18 cellular contexts compared by ENCODE assay signal in the genomic region with DNA sequence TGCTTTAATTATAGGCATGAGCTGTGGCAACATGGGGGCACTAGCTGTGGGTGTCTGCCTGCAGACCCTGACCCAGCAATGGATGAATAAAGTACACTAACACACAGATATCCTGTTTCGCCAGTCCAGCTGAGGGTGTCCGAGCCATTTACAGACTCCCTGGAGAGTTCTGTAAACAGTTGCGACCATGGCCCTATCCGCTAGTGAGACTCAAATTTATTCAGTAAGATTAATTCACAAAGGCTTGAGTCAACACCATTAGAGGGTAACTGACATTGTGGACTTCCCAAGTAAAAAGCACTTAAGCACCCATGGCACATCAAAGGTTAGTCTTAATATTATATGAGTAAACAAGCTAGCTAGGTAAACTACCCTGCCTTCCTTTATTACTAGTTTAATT.
DNase-seq lines count a peak whose midpoint lies in the region; TF ChIP-seq lines count a peak whose summit lies in the region.
"Had no signal": no experiment of that assay in that cellular context is flagged by ENCODE, and none has a peak within 500 bp of the region (broad histone marks: within the 10 kb centered on the region; RNA-seq: fewer than 3 reads in every experiment).

No MANE protein-coding gene starts in this region.

- TF ChIP-seq CTCF in neural crest cell (conservative IDR thresholded peaks at IDR 0.05): no peak

- peaks cover 31% of the 10 kb centered on the region for H3K36me3 Mint-ChIP-seq in neural crest cell (ENCODE audit: low read depth)
- peaks cover 58% of the 10 kb centered on the region for H3K36me3 Mint-ChIP-seq in activated naive CD8-positive, alpha-beta T cell treated with anti-CD3 and anti-CD28 coated beads for 36 hours

- H3K4me1 Mint-ChIP-seq in neural crest cell: peaks cover 4% of the 10 kb centered on the region
- H3K4me1 Mint-ChIP-seq in activated naive CD8-positive, alpha-beta T cell treated with anti-CD3 and anti-CD28 coated beads for 36 hours: peaks cover 34% of the 10 kb centered on the region

- no peaks in the 10 kb centered on the region for H3K9me3 Mint-ChIP-seq in neural crest cell
- H3K9me3 Mint-ChIP-seq in activated naive CD8-positive, alpha-beta T cell treated with anti-CD3 and anti-CD28 coated beads for 36 hours: no peaks in the 10 kb centered on the region
- H3K9me3 Mint-ChIP-seq: naive B cell had no signal

- DNase-seq in DMS53 (lab: John Stamatoyannopoulos, UW) (peak; percentile 92), NCI-H1436 treated with DMSO at 0.1 percent for 48 hours (lab: John Stamatoyannopoulos, UW) (peak; percentile 36), NCI-H748 treated with DMSO at 0.1 percent for 48 hours (lab: John Stamatoyannopoulos, UW) (peak; percentile 90), neural crest cell (ENCODE audit: low read depth, low spot score) (no peak), islet precursor cell (no peak), medulla oblongata (ENCODE audit: extremely low spot score) (no peak)
- no peak for DNase-seq in activated naive CD8-positive, alpha-beta T cell treated with anti-CD3 and anti-CD28 coated beads for 36 hours
- DNase-seq: activated CD4-positive, alpha-beta T cell treated with anti-CD3 and anti-CD28 coated beads for 36 hours; activated gamma-delta T cell; AML-193; amygdala; effector CD8-positive, alpha-beta T cell; GF-D8; HCEC 1CT; heart right ventricle; mammary epithelial cell; MV-4-11; naive B cell had no signal

- peak overlapping the region; percentile 27 for H3K27ac Mint-ChIP-seq in neural crest cell (ENCODE audit: unreplicated experiment)
- no peak overlapping the region for H3K27ac Mint-ChIP-seq in activated naive CD8-positive, alpha-beta T cell treated with anti-CD3 and anti-CD28 coated beads for 36 hours
- H3K27ac Mint-ChIP-seq: activated CD4-positive, alpha-beta T cell treated with anti-CD3 and anti-CD28 coated beads for 36 hours had no signal

- H3K27me3 Mint-ChIP-seq in neural crest cell (ENCODE audit: low read depth): no peaks in the 10 kb centered on the region
- no peaks in the 10 kb centered on the region for H3K27me3 Mint-ChIP-seq in activated naive CD8-positive, alpha-beta T cell treated with anti-CD3 and anti-CD28 coated beads for 36 hours
- H3K27me3 Mint-ChIP-seq: activated CD4-positive, alpha-beta T cell treated with anti-CD3 and anti-CD28 coated beads for 36 hours; naive B cell had no signal

- no peak overlapping the region for H3K4me3 Mint-ChIP-seq in neural crest cell
- no peak overlapping the region for H3K4me3 Mint-ChIP-seq in activated naive CD8-positive, alpha-beta T cell treated with anti-CD3 and anti-CD28 coated beads for 36 hours
- H3K4me3 Mint-ChIP-seq: activated CD4-positive, alpha-beta T cell treated with anti-CD3 and anti-CD28 coated beads for 36 hours; naive B cell had no signal

Comparison
In these comparisons a context has a peak if more than half of its experiments do, and no peak if none do; other contexts are left out.
1. DNase-seq: peak in DMS53 (single experiment), NCI-H1436 treated with DMSO at 0.1 percent for 48 hours (single experiment) and NCI-H748 treated with DMSO at 0.1 percent for 48 hours (single experiment); none in neural crest cell (single experiment), activated naive CD8-positive, alpha-beta T cell treated with anti-CD3 and anti-CD28 coated beads for 36 hours (single experiment), islet precursor cell (single experiment) and medulla oblongata (single experiment).